ENCODE assay signal across 22 cellular contexts in genomic region chr21:36968414-36968813, GRCh38. TPM values are rescaled to one million over a fixed set of nuclear protein-coding genes. Genes with fewer than 3 reads are reported as not detected.
DNase-seq lines count a peak whose midpoint lies in the region; ATAC-seq lines count a peak whose summit lies in the region.
"Had no signal": no experiment of that assay in that cellular context is flagged by ENCODE, and none has a peak within 500 bp of the region (broad histone marks: within the 10 kb centered on the region; RNA-seq: fewer than 3 reads in every experiment).

No MANE protein-coding gene starts in this region.

- POLR2A ChIA-PET in activated CD4-positive, alpha-beta T cell treated with anti-CD3 and anti-CD28 coated beads, Interleukin-2, amount 10 ng/mL, durations not matched to agents 7 days and 5 days (lab: Charles Lee): no interaction called here
- POLR2A ChIA-PET in naive thymus-derived CD4-positive, alpha-beta T cell (lab: Charles Lee): interaction anchor here (4.4 kb wide), 1 partner anchor 22 kb away, joined by 24 read pairs; no protein-coding TSS in a partner anchor

- H3K9me3 Mint-ChIP-seq in activated CD4-positive, alpha-beta T cell treated with anti-CD3 and anti-CD28 coated beads, Interleukin-2, amount 10 ng/mL, durations not matched to agents 7 days and 5 days: no peaks in the 10 kb centered on the region
- no peaks in the 10 kb centered on the region for H3K9me3 Mint-ChIP-seq in naive thymus-derived CD4-positive, alpha-beta T cell

- H3K9me2 ChIP-seq in Karpas-422 (replicated peaks; ENCODE audit: insufficient read depth, low read length): no peaks in the 10 kb centered on the region

- peak overlapping the region; percentile 25 for H3K27ac Mint-ChIP-seq in activated CD4-positive, alpha-beta T cell treated with anti-CD3 and anti-CD28 coated beads, Interleukin-2, amount 10 ng/mL, durations not matched to agents 7 days and 5 days
- peak overlapping the region in 5 of 9 donors; percentile 22 to 84 (median 24) for H3K27ac Mint-ChIP-seq in naive thymus-derived CD4-positive, alpha-beta T cell

- no peaks in the 10 kb centered on the region for H3K9me3 ChIP-seq in Karpas-422 (ENCODE audit: low read length)
- no peaks in the 10 kb centered on the region for H3K9me3 ChIP-seq in naive thymus-derived CD4-positive, alpha-beta T cell (ENCODE audit: control insufficient read depth in 2 of 3, low read length in 3 of 3)
- H3K9me3 ChIP-seq: BLaER1 treated with 17β-estradiol and CSF1 and Interleukin-3, amounts not matched to agents 10 nM and 100 nM; Peyer's patch; SJCRH30 had no signal

- H3K4me2 ChIP-seq in Karpas-422 (ENCODE audit: low read depth, low read length, poor library complexity, severe bottlenecking): no peak overlapping the region
- H3K4me2 ChIP-seq: BLaER1 treated with 17β-estradiol and CSF1 and Interleukin-3, amounts not matched to agents 10 nM and 100 nM had no signal

- CTCF ChIA-PET in activated CD4-positive, alpha-beta T cell treated with anti-CD3 and anti-CD28 coated beads, Interleukin-2, amount 10 ng/mL, durations not matched to agents 7 days and 5 days (lab: Charles Lee): interaction anchor here (2.0 to 2.4 kb wide), 2 partner anchors 8 to 41 kb away, joined by 5 to 8 read pairs; no protein-coding TSS in a partner anchor
- CTCF ChIA-PET in naive thymus-derived CD4-positive, alpha-beta T cell (lab: Charles Lee): interaction anchor here (4.5 kb wide), 1 partner anchor 22 kb away, joined by 25 read pairs; no protein-coding TSS in a partner anchor

- intact Hi-C loops in naive thymus-derived CD4-positive, alpha-beta T cell (cut with micrococcal nuclease): loop anchor here (5.0 to 10.0 kb wide), 3 partner anchors 39 to 396 kb away; partner anchors contain the start of genes VPS26C (in 2 of the 2), DYRK1A (in 1 of the 2) and RIPPLY3 (in 1 of the 2)

- no peaks in the 10 kb centered on the region for H3K36me3 ChIP-seq in Karpas-422 (ENCODE audit: insufficient read depth, low read length)
- no peaks in the 10 kb centered on the region for H3K36me3 ChIP-seq in naive thymus-derived CD4-positive, alpha-beta T cell (ENCODE audit: control insufficient read depth in 2 of 3, insufficient read depth in 3 of 3, low read length in 3 of 3)
- H3K36me3 ChIP-seq: Peyer's patch, SJCRH30 had no signal

- H3K4me3 ChIP-seq in Karpas-422 (ENCODE audit: low read length): no peak overlapping the region
- H3K4me3 ChIP-seq in naive thymus-derived CD4-positive, alpha-beta T cell (ENCODE audit: low read length): no peak overlapping the region
- H3K4me3 ChIP-seq: BLaER1 treated with 17β-estradiol and CSF1 and Interleukin-3, amounts not matched to agents 10 nM and 100 nM; K562; Peyer's patch; SJCRH30 had no signal

- peaks cover 13% of the 10 kb centered on the region for H3K79me2 ChIP-seq in Karpas-422 (ENCODE audit: low read length)

- H3K9ac ChIP-seq in Karpas-422 (ENCODE audit: low read length): no peak overlapping the region
- H3K9ac ChIP-seq: BLaER1 treated with 17β-estradiol and CSF1 and Interleukin-3, amounts not matched to agents 10 nM and 100 nM had no signal

- no peak overlapping the region for H3K4me3 Mint-ChIP-seq in activated CD4-positive, alpha-beta T cell treated with anti-CD3 and anti-CD28 coated beads, Interleukin-2, amount 10 ng/mL, durations not matched to agents 7 days and 5 days
- H3K4me3 Mint-ChIP-seq in naive thymus-derived CD4-positive, alpha-beta T cell: peak overlapping the region in 3 of 10 donors; percentile 2 to 31 (median 6)

- peaks cover 2% of the 10 kb centered on the region for H3K36me3 Mint-ChIP-seq in activated CD4-positive, alpha-beta T cell treated with anti-CD3 and anti-CD28 coated beads, Interleukin-2, amount 10 ng/mL, durations not matched to agents 7 days and 5 days (ENCODE audit: low read depth)
- peaks cover 0 to under 1% (median 0%) of the 10 kb centered on the region in 5 donors for H3K36me3 Mint-ChIP-seq in naive thymus-derived CD4-positive, alpha-beta T cell

- no peak for ATAC-seq in naive thymus-derived CD4-positive, alpha-beta T cell
- ATAC-seq in GM19395 (IDR thresholded peaks at IDR 0.05; ENCODE audit: unreplicated experiment): no peak
- ATAC-seq: K562 had no signal

- H4K20me1 ChIP-seq in Karpas-422 (ENCODE audit: insufficient read depth, low read depth, low read length): no peaks in the 10 kb centered on the region
- H4K20me1 ChIP-seq: BLaER1 treated with 17β-estradiol and CSF1 and Interleukin-3, amounts not matched to agents 10 nM and 100 nM had no signal

- peaks cover 22% of the 10 kb centered on the region for H3K4me1 Mint-ChIP-seq in activated CD4-positive, alpha-beta T cell treated with anti-CD3 and anti-CD28 coated beads, Interleukin-2, amount 10 ng/mL, durations not matched to agents 7 days and 5 days
- H3K4me1 Mint-ChIP-seq in naive thymus-derived CD4-positive, alpha-beta T cell: peaks cover 8 to 25% (median 12%) of the 10 kb centered on the region in 7 donors

- no peak for DNase-seq in activated CD4-positive, alpha-beta T cell treated with anti-CD3 and anti-CD28 coated beads, Interleukin-2, amount 10 ng/mL, durations not matched to agents 7 days and 5 days
- no peak for DNase-seq in activated CD4-positive, alpha-beta T cell treated with anti-CD3 and anti-CD28 coated beads, Interleukin-2, amount 50 U/mL, for 4 hours
- DNase-seq in Karpas-422 (peak; percentile 19), COLO829 (ENCODE audit: low spot score) (no peak), NCI-H1105 treated with DMSO at 0.1 percent for 48 hours (lab: John Stamatoyannopoulos, UW) (no peak), activated gamma-delta T cell (lab: John Stamatoyannopoulos, UW) (no peak)
- DNase-seq in naive thymus-derived CD4-positive, alpha-beta T cell: no peak
- DNase-seq: ACHN, COR-L47, DMS79, H7, NCI-H1048, NCI-H1436, NCI-H187 treated with DMSO at 0.1 percent for 48 hours, NCI-H345, NCI-H524 treated with DMSO at 0.1 percent for 48 hours, Peyer's patch had no signal

- H3K27me3 ChIP-seq in Karpas-422 (ENCODE audit: low read length): no peaks in the 10 kb centered on the region
- H3K27me3 ChIP-seq in naive thymus-derived CD4-positive, alpha-beta T cell (ENCODE audit: control insufficient read depth in 2 of 2, insufficient read depth in 2 of 2, low read length in 2 of 2): no peaks in the 10 kb centered on the region
- H3K27me3 ChIP-seq: BLaER1 treated with 17β-estradiol and CSF1 and Interleukin-3, amounts not matched to agents 10 nM and 100 nM; Peyer's patch; SJCRH30 had no signal

- H2AFZ ChIP-seq in Karpas-422 (ENCODE audit: low read length): no peak overlapping the region

- no peaks in the 10 kb centered on the region for H3K27me3 Mint-ChIP-seq in activated CD4-positive, alpha-beta T cell treated with anti-CD3 and anti-CD28 coated beads, Interleukin-2, amount 10 ng/mL, durations not matched to agents 7 days and 5 days
- peaks cover 0 to 1% (median 0%) of the 10 kb centered on the region in 5 donors for H3K27me3 Mint-ChIP-seq in naive thymus-derived CD4-positive, alpha-beta T cell

- H3K27ac ChIP-seq in Karpas-422 (ENCODE audit: low read length): no peak overlapping the region
- no peak overlapping the region for H3K27ac ChIP-seq in naive thymus-derived CD4-positive, alpha-beta T cell (ENCODE audit: low read depth, low read length)
- H3K27ac ChIP-seq: BLaER1 treated with 17β-estradiol and CSF1 and Interleukin-3, amounts not matched to agents 10 nM and 100 nM; Peyer's patch; SJCRH30 had no signal

- peaks cover 24% of the 10 kb centered on the region for H3K4me1 ChIP-seq in Karpas-422 (ENCODE audit: low read length)
- peaks cover 0 to 6% of the 10 kb centered on the region in 2 donors for H3K4me1 ChIP-seq in naive thymus-derived CD4-positive, alpha-beta T cell (ENCODE audit: control insufficient read depth in 2 of 2, insufficient read depth in 2 of 2, low read length in 2 of 2)

RNA-seq across cellular contexts. Expression of gene HLCS, which starts 1.9 kb away (rescaled TPM):
- total RNA-seq in activated CD4-positive, alpha-beta T cell treated with anti-CD3 and anti-CD28 coated beads, Interleukin-2, amount 10 ng/mL, durations not matched to agents 7 days and 5 days: 10 to 100 TPM; 15.8 to 15.9 TPM
- 36.2 and 55.9 TPM in 2 replicates for total RNA-seq in Karpas-422 (2014; rRNA removed; shearing (Covaris generic); ENCODE audit: low replicate concordance)
- 10 to 100 TPM in 3 of 5 experiments, 1 to 10 TPM in 2; 8.8 to 19.3 (median 12.2) TPM for total RNA-seq in naive thymus-derived CD4-positive, alpha-beta T cell
- polyA plus RNA-seq in naive thymus-derived CD4-positive, alpha-beta T cell: 1 to 10 TPM; 7.0 to 8.0 TPM

RNA-seq across cellular contexts. Expression of gene RIPPLY3, which starts 38.1 kb away (rescaled TPM):
- under 1 TPM in 1 of 2 experiments, not detected in 1; 0.17 TPM for total RNA-seq in activated CD4-positive, alpha-beta T cell treated with anti-CD3 and anti-CD28 coated beads, Interleukin-2, amount 10 ng/mL, durations not matched to agents 7 days and 5 days
- not detected in 2 replicates for total RNA-seq in Karpas-422 (2014; rRNA removed; shearing (Covaris generic); ENCODE audit: low replicate concordance)
- total RNA-seq in naive thymus-derived CD4-positive, alpha-beta T cell: not detected
- polyA plus RNA-seq in naive thymus-derived CD4-positive, alpha-beta T cell: not detected
- total RNA-seq: K562, OCI-LY7, SJCRH30 had no signal
- polyA plus RNA-seq: K562 had no signal
